Comparison of ENCODE assay signal across 8 cellular contexts in the genomic region with DNA sequence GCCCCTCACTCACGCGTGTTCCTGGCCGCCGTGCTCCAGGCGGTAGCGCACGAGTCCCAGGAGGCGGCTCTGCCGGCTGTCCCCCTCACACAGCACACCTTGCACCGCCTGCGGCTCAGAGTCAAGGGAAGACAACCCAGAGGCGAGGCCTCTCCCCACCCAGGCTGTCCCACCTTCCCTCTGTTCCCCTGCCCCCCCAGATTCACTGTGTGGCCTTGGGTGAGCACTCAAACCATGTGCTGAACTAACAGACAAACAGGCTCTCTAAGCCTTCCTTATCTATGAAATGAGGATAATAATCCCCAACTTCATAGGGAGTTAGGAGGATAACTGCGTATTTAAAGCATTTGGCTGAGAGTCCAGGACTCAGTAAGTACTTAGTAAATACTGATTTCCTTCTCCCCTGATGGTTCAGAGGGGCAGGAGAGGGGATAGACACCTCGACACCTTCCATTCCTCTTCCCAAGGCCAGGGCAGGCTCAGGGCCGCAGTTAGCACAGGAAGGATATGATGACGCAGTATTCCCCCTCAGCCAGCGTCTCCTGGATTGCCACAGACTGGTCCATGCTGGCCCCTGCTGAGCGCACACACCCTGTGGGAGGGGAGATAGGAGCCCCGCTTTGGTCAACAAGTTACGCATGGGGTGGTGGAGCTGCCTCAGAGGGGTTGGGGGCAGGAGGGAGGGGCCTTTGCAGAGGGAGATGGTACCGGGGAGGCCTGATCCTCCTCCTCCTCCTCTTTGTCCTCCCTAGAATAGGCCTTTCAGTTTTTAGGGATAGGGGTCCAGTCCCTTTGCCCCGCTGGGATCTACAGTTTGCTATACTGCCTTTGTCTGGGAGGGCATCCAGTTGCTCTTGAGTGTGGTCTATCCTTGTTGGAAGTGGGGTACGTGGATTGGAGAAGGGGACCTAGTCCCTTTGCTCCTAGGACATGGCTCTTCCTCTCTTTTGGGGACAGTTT. TPM values are rescaled to one million over a fixed set of nuclear protein-coding genes. Genes with fewer than 3 reads are reported as not detected.
DNase-seq lines count a peak whose midpoint lies in the region; ATAC-seq and TF ChIP-seq lines count a peak whose summit lies in the region.

No MANE protein-coding gene starts in this region.

- H3K23ac ChIP-seq in trophoblast cell (ENCODE audit: low read length): no peak overlapping the region

- no peak for TF ChIP-seq CTCF in left ventricle myocardium inferior (IDR thresholded peaks at IDR 0.05; ENCODE audit: borderline replicate concordance)

- 45 to 48% (median 47%) methylated on average over 23 of the region's 23 CpGs for WGBS in adipose tissue, 3 donors
- no CpG with 5 or more reads among the region's 23 CpGs for WGBS in trophoblast cell (ENCODE audit: extremely low coverage, insufficient coverage, insufficient read length)

- H2BK5ac ChIP-seq in trophoblast cell (ENCODE audit: low read depth, low read length, poor library complexity): no peak overlapping the region

- DNase-seq in EL (peak; percentile 85), left ventricle myocardium inferior (peak; percentile 50), trophoblast cell (peak in 1 of 2 donors; percentile 45), cortex of kidney (lab: John Stamatoyannopoulos, UW) (no peak), NCI-H1417 treated with DMSO at 0.1 percent for 48 hours (lab: John Stamatoyannopoulos, UW) (no peak)

- H3K14ac ChIP-seq in trophoblast cell (ENCODE audit: low read length): peak overlapping the region; percentile 69

- peak overlapping the region; percentile 67 for H4K8ac ChIP-seq in trophoblast cell (ENCODE audit: low read depth, low read length)

- H3K18ac ChIP-seq in trophoblast cell (ENCODE audit: low read length): peak overlapping the region; percentile 20

- peak overlapping the region; percentile 74 for H4K91ac ChIP-seq in trophoblast cell (ENCODE audit: low read depth, low read length)

- H3K27me3 ChIP-seq in left ventricle myocardium inferior (ENCODE audit: low read depth) (no peaks in the 10 kb centered on the region), trophoblast cell (ENCODE audit: insufficient read depth, low read length) (no peaks in the 10 kb centered on the region)

- intact Hi-C loops in left ventricle myocardium inferior (cut with micrococcal nuclease): no loop called here

- H3K9ac ChIP-seq in trophoblast cell (ENCODE audit: low read length): peak overlapping the region; percentile 32

- peak overlapping the region; percentile 30 for H2BK12ac ChIP-seq in trophoblast cell (ENCODE audit: low read length)

- H3K79me1 ChIP-seq in trophoblast cell (ENCODE audit: low read length): peaks cover 4% of the 10 kb centered on the region

- H3K79me2 ChIP-seq in trophoblast cell (ENCODE audit: control insufficient read depth, insufficient read depth, low read length, poor library complexity): peaks cover 2% of the 10 kb centered on the region

- H2BK120ac ChIP-seq in trophoblast cell (ENCODE audit: insufficient read depth, low read length, poor library complexity): no peak overlapping the region

- H3K9me3 ChIP-seq in left ventricle myocardium inferior (replicated peaks) (no peaks in the 10 kb centered on the region), trophoblast cell (ENCODE audit: insufficient read depth, low read depth, low read length) (no peaks in the 10 kb centered on the region)

- peak overlapping the region; percentile 65 for H3K4me2 ChIP-seq in trophoblast cell (ENCODE audit: low read length)

- peak overlapping the region; percentile 56 for H2AFZ ChIP-seq in trophoblast cell (ENCODE audit: insufficient read depth, low read length, poor library complexity)

- H3K4ac ChIP-seq in trophoblast cell (ENCODE audit: low read depth, low read length): peak overlapping the region; percentile 18

- H3K36me3 ChIP-seq in left ventricle myocardium inferior (peaks cover 37% of the 10 kb centered on the region), trophoblast cell (ENCODE audit: control insufficient read depth in 1 of 2, insufficient read depth in 2 of 2, low read length in 2 of 2) (peaks cover 3% of the 10 kb centered on the region in 2 experiments)

- H3K27ac ChIP-seq in adipose tissue (ENCODE audit: low read depth, low read length) (peak overlapping the region; percentile 26), left ventricle myocardium inferior (replicated peaks) (peak overlapping the region; percentile 93), trophoblast cell (ENCODE audit: low read depth, low read length) (no peak overlapping the region)

- H2AK5ac ChIP-seq in trophoblast cell (ENCODE audit: low read length): peak overlapping the region; percentile 52

- peak overlapping the region; percentile 33 for H4K12ac ChIP-seq in trophoblast cell (ENCODE audit: low read depth, low read length)

- H3K4me3 ChIP-seq in left ventricle myocardium inferior: peak overlapping the region; percentile 94
- H3K4me3 ChIP-seq in trophoblast cell (ENCODE audit: low read depth, low read length): peak overlapping the region; percentile 80

- peak; percentile 14 for ATAC-seq in HG03460 (IDR thresholded peaks at IDR 0.05; ENCODE audit: unreplicated experiment)
- ATAC-seq in HG03520 (IDR thresholded peaks at IDR 0.05; ENCODE audit: unreplicated experiment): no peak

- peaks cover 29% of the 10 kb centered on the region for H3K4me1 ChIP-seq in left ventricle myocardium inferior
- H3K4me1 ChIP-seq in trophoblast cell (ENCODE audit: control insufficient read depth in 1 of 2, insufficient read depth in 2 of 2, low read length in 2 of 2): peaks cover 6 to 12% of the 10 kb centered on the region in 2 experiments

RNA-seq across cellular contexts. Expression of gene INPP5B, which starts 0.8 kb away (rescaled TPM):
- 10 to 100 TPM in 2 of 3 donors, 1 to 10 TPM in 1; 5.1 to 15.0 (median 10.0) TPM for polyA plus RNA-seq in adipose tissue
- total RNA-seq in left ventricle myocardium inferior: 10.9 TPM
- polyA plus RNA-seq in trophoblast cell (2013): 9.0 TPM in 2 replicates

RNA-seq across cellular contexts. Expression of gene SF3A3, which starts 43.8 kb away (rescaled TPM):
- 10 to 100 TPM; 15.1 to 28.7 (median 26.7) TPM for polyA plus RNA-seq in adipose tissue
- 29.5 TPM for total RNA-seq in left ventricle myocardium inferior
- 33.9 and 37.1 TPM in 2 replicates for polyA plus RNA-seq in trophoblast cell (2013)

RNA-seq across cellular contexts. Expression of gene FHL3, which starts 59.3 kb away (rescaled TPM):
- 10 to 100 TPM; 11.0 to 16.3 (median 14.1) TPM for polyA plus RNA-seq in adipose tissue
- 15.8 TPM for total RNA-seq in left ventricle myocardium inferior
- 56.9 and 57.3 TPM in 2 replicates for polyA plus RNA-seq in trophoblast cell (2013)

Comparison
In these comparisons a context has a peak if more than half of its experiments do, and no peak if none do; other contexts are left out.
1. DNase-seq: peak in EL (single experiment) and left ventricle myocardium inferior (single experiment); none in cortex of kidney (single experiment) and NCI-H1417 treated with DMSO at 0.1 percent for 48 hours (single experiment).